Comparison of ENCODE assay signal across 26 cellular contexts in the genomic region with DNA sequence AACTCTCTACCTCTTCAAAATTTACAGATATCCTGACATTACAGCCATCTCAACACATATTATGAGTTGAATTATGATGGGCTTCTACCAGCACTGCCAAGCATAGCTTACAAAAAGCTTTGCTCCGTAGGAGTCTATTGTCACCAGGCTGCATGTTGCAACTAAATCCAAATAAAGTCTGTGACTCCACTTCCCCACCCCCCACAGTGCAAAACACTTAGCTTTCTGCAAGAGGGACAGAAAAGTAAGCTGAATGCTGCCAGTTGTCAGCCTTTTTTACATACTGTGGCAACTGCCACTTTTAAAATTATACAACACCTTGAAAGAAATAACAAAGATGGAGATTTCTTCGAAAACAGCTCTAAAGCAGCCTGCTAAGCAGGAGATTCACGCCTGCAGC.
"Had no signal": no experiment of that assay in that cellular context is flagged by ENCODE, and none has a peak within 500 bp of the region (broad histone marks: within the 10 kb centered on the region; RNA-seq: fewer than 3 reads in every experiment).

No MANE protein-coding gene starts in this region.

- ATAC-seq: activated CD8-positive, alpha-beta T cell treated with anti-CD3 and anti-CD28 coated beads, Interleukin-2, amount 10 ng/mL, durations not matched to agents 7 days and 5 days; foreskin keratinocyte; mucosa of descending colon; stimulated activated naive B cell treated with anti-CD40 and anti-IgM and Interleukin-4, amounts not matched to agents 10 μg/mL and 1 μg/mL and 100 μg/mL, for 72 hours had no signal

- H3K27me3 Mint-ChIP-seq: activated CD4-positive, alpha-beta T cell treated with anti-CD3 and anti-CD28 coated beads, Interleukin-2, amount 10 ng/mL, durations not matched to agents 24 days and 14 days; dendritic cell treated with granulocyte-macrophage colony-stimulating factor and Interleukin-4, amounts not matched to agents 40 ng/mL and 50 ng/mL, for 4 days; memory B cell; progenitor cell of endocrine pancreas had no signal

- H3K4me1 Mint-ChIP-seq: activated CD4-positive, alpha-beta T cell treated with anti-CD3 and anti-CD28 coated beads, Interleukin-2, amount 10 ng/mL, durations not matched to agents 24 days and 14 days; memory B cell; nephron progenitor cell; stimulated activated naive B cell treated with anti-CD40 and anti-IgM and Interleukin-4, amounts not matched to agents 10 μg/mL and 1 μg/mL and 100 μg/mL, for 72 hours had no signal

- DNase-seq: activated CD4-positive, alpha-beta T cell treated with anti-CD3 and anti-CD28 coated beads, Interleukin-2, amount 10 ng/mL, durations not matched to agents 24 days and 14 days; activated CD8-positive, alpha-beta T cell treated with anti-CD3 and anti-CD28 coated beads, Interleukin-2, amount 10 ng/mL, durations not matched to agents 7 days and 5 days; activated gamma-delta T cell; activated naive CD4-positive, alpha-beta T cell treated with anti-CD3 and anti-CD28 coated beads, Interleukin-2, amount 50 U/mL, for 16 hours; aorta; effector CD4-positive, alpha-beta T cell; erythroblast; foreskin keratinocyte; mucosa of descending colon; nephron progenitor cell; retina; sigmoid colon; stimulated activated CD4-positive, alpha-beta T cell treated with anti-CD3 and anti-CD28 coated beads, Interleukin-15, amount 100 ng/mL, for 24 hours; stimulated activated CD4-positive, alpha-beta T cell treated with anti-CD3 and anti-CD28 coated beads, Interleukin-2, amount 100 ng/mL, for 48 hours; stimulated activated CD8-positive, alpha-beta memory T cell treated with anti-CD3 and anti-CD28 coated beads, Interleukin-4, amount 100 ng/mL, for 48 hours; stimulated activated naive B cell treated with anti-CD40 and anti-IgM and Interleukin-4, amounts not matched to agents 10 μg/mL and 1 μg/mL and 100 μg/mL, for 72 hours; testis; trophoblast cell had no signal

- H3K27ac ChIP-seq: foreskin keratinocyte, sigmoid colon, testis, vagina had no signal

- H3K27ac Mint-ChIP-seq: activated CD4-positive, alpha-beta T cell treated with anti-CD3 and anti-CD28 coated beads, Interleukin-2, amount 10 ng/mL, durations not matched to agents 24 days and 14 days; activated CD8-positive, alpha-beta T cell treated with anti-CD3 and anti-CD28 coated beads, Interleukin-2, amount 10 ng/mL, durations not matched to agents 7 days and 5 days; activated T-helper 1 cell treated with anti-CD3 and anti-CD28 coated beads, Interleukin-12 subunit alpha, Interleukin-12 subunit beta, Interleukin-2, Interleukin-4 antibody, amounts not matched to agents 30 ng/mL and 10 ng/mL and 1 ng/mL, durations not matched to agents 14 hours and 24 hours and 36 hours; dendritic cell treated with granulocyte-macrophage colony-stimulating factor and Interleukin-4, amounts not matched to agents 40 ng/mL and 50 ng/mL, for 4 days; memory B cell; nephron progenitor cell; progenitor cell of endocrine pancreas; stimulated activated naive B cell treated with anti-CD40 and anti-IgM and Interleukin-4, amounts not matched to agents 10 μg/mL and 1 μg/mL and 100 μg/mL, for 72 hours; T-helper 1 cell treated with Interleukin-12 subunit alpha and Interleukin-12 subunit beta and Interleukin-4 antibody, amounts not matched to agents 30 μg/mL and 1 μg/mL, for 36 hours had no signal

- H3K4me1 ChIP-seq: foreskin keratinocyte, sigmoid colon, testis, vagina had no signal

- H3K4me2 ChIP-seq: smooth muscle cell had no signal

- H3K36me3 Mint-ChIP-seq: brain; memory B cell; stimulated activated naive B cell treated with anti-CD40 and anti-IgM and Interleukin-4, amounts not matched to agents 10 μg/mL and 1 μg/mL and 100 μg/mL, for 72 hours had no signal

- H3K36me3 ChIP-seq: sigmoid colon, vagina had no signal

- H3K9me3 Mint-ChIP-seq: activated CD4-positive, alpha-beta T cell treated with anti-CD3 and anti-CD28 coated beads, Interleukin-2, amount 10 ng/mL, durations not matched to agents 24 days and 14 days; activated T-helper 1 cell treated with anti-CD3 and anti-CD28 coated beads, Interleukin-12 subunit alpha, Interleukin-12 subunit beta, Interleukin-2, Interleukin-4 antibody, amounts not matched to agents 30 ng/mL and 10 ng/mL and 1 ng/mL, durations not matched to agents 14 hours and 24 hours and 36 hours; brain; memory B cell; nephron progenitor cell; stimulated activated naive B cell treated with anti-CD40 and anti-IgM and Interleukin-4, amounts not matched to agents 10 μg/mL and 1 μg/mL and 100 μg/mL, for 72 hours; T-helper 1 cell treated with Interleukin-12 subunit alpha and Interleukin-12 subunit beta and Interleukin-4 antibody, amounts not matched to agents 30 μg/mL and 1 μg/mL, for 36 hours had no signal

- H3K4me3 Mint-ChIP-seq: activated CD4-positive, alpha-beta T cell treated with anti-CD3 and anti-CD28 coated beads, Interleukin-2, amount 10 ng/mL, durations not matched to agents 24 days and 14 days; activated CD8-positive, alpha-beta T cell treated with anti-CD3 and anti-CD28 coated beads, Interleukin-2, amount 10 ng/mL, durations not matched to agents 7 days and 5 days; activated T-helper 1 cell treated with anti-CD3 and anti-CD28 coated beads, Interleukin-12 subunit alpha, Interleukin-12 subunit beta, Interleukin-2, Interleukin-4 antibody, amounts not matched to agents 30 ng/mL and 10 ng/mL and 1 ng/mL, durations not matched to agents 14 hours and 24 hours and 36 hours; dendritic cell treated with granulocyte-macrophage colony-stimulating factor and Interleukin-4, amounts not matched to agents 40 ng/mL and 50 ng/mL, for 4 days; memory B cell; nephron progenitor cell; stimulated activated naive B cell treated with anti-CD40 and anti-IgM and Interleukin-4, amounts not matched to agents 10 μg/mL and 1 μg/mL and 100 μg/mL, for 72 hours; T-helper 1 cell treated with Interleukin-12 subunit alpha and Interleukin-12 subunit beta and Interleukin-4 antibody, amounts not matched to agents 30 μg/mL and 1 μg/mL, for 36 hours had no signal

- H3K9me3 ChIP-seq: mucosa of descending colon, sigmoid colon, testis, vagina had no signal

- H3K27me3 ChIP-seq: foreskin keratinocyte, sigmoid colon, testis, vagina had no signal

- H3K4me3 ChIP-seq: mucosa of descending colon, sigmoid colon, smooth muscle cell, testis, vagina had no signal
